ENCODE assay signal across 25 cellular contexts in genomic region chr20:43559588-43559987, GRCh38. TPM values are rescaled to one million over a fixed set of nuclear protein-coding genes. Genes with fewer than 3 reads are reported as not detected.
A peak's percentile ranks its signal among the peaks of the same experiment; 100 is the strongest.
DNase-seq lines count a peak whose midpoint lies in the region; FAIRE-seq and TF ChIP-seq lines count a peak whose summit lies in the region.
"Had no signal": no experiment of that assay in that cellular context is flagged by ENCODE, and none has a peak within 500 bp of the region (broad histone marks: within the 10 kb centered on the region; RNA-seq: fewer than 3 reads in every experiment).

No MANE protein-coding gene starts in this region.

- H3K36me3 Mint-ChIP-seq in endodermal cell (ENCODE audit: low read depth) = no peaks in the 10 kb centered on the region
- H3K36me3 Mint-ChIP-seq: stimulated activated naive B cell treated with anti-CD40 and anti-IgM and Interleukin-4, amounts not matched to agents 10 μg/mL and 1 μg/mL and 100 μg/mL, for 72 hours had no signal

- H3K27me3 ChIP-seq in Peyer's patch (no peaks in the 10 kb centered on the region), endodermal cell (ENCODE audit: control insufficient read depth, insufficient read depth, low read length, poor library complexity, severe bottlenecking) (no peaks in the 10 kb centered on the region), mucosa of stomach (ENCODE audit: control insufficient read depth, insufficient read depth, low read length) (no peaks in the 10 kb centered on the region), subcutaneous abdominal adipose tissue (ENCODE audit: control insufficient read depth in 5 of 5, insufficient read depth in 4 of 5, low read length in 5 of 5) (no peaks in the 10 kb centered on the region)
- H3K27me3 ChIP-seq: MG63, SJCRH30 had no signal

- no peak overlapping the region for H3K4me3 Mint-ChIP-seq in endodermal cell
- H3K4me3 Mint-ChIP-seq: stimulated activated naive B cell treated with anti-CD40 and anti-IgM and Interleukin-4, amounts not matched to agents 10 μg/mL and 1 μg/mL and 100 μg/mL, for 72 hours had no signal

- H3K27me3 Mint-ChIP-seq in endodermal cell (ENCODE audit: insufficient read depth) = no peaks in the 10 kb centered on the region

- H3K9me3 ChIP-seq in Peyer's patch (no peaks in the 10 kb centered on the region), endodermal cell (ENCODE audit: control insufficient read depth, low read length) (no peaks in the 10 kb centered on the region), mucosa of stomach (ENCODE audit: control insufficient read depth, low read length) (no peaks in the 10 kb centered on the region), subcutaneous abdominal adipose tissue (ENCODE audit: control insufficient read depth in 5 of 5, low read length in 5 of 5) (no peaks in the 10 kb centered on the region)
- H3K9me3 ChIP-seq: MG63, SJCRH30, thoracic aorta had no signal

- no peak for FAIRE-seq in RCC 7860 (lab: Jason Lieb, UNC)
- FAIRE-seq: colon, endometrium had no signal

- in situ Hi-C loops in G401 (cut with HindIII; ENCODE audit: low sequenced_read_pairs) = no loop called here

- WGBS in endodermal cell (ENCODE audit: insufficient coverage in 1 of 2, insufficient read length in 1 of 2), 2 experiments = 88 to 96% methylated on average over 4 of the region's 4 CpGs

- peaks cover 9% of the 10 kb centered on the region for H3K4me1 Mint-ChIP-seq in endodermal cell
- H3K4me1 Mint-ChIP-seq: stimulated activated naive B cell treated with anti-CD40 and anti-IgM and Interleukin-4, amounts not matched to agents 10 μg/mL and 1 μg/mL and 100 μg/mL, for 72 hours had no signal

- H3K27ac ChIP-seq in Peyer's patch (peak overlapping the region in 3 of 4 donors; percentile 78 to 94 (median 91)), endodermal cell (ENCODE audit: low read depth, low read length) (no peak overlapping the region), subcutaneous abdominal adipose tissue (ENCODE audit: low read depth, low read length) (peak overlapping the region; percentile 92)
- H3K27ac ChIP-seq: SJCRH30, thoracic aorta had no signal

- DNase-seq in Peyer's patch = no peak
- DNase-seq in endodermal cell = no peak
- DNase-seq in RCC 7860 (ENCODE audit: low spot score) = no peak
- DNase-seq in AG20443 (ENCODE audit: low spot score) = no peak
- DNase-seq in G401 (ENCODE audit: low spot score) = no peak
- DNase-seq: activated CD4-positive, CD25-positive, alpha-beta regulatory T cell treated with anti-CD3 and anti-CD28 coated beads, Interleukin-2, amount 50 U/mL, for 72 hours; activated gamma-delta T cell treated with Interleukin-2 at 50 U/mL for 16 hours; activated T-cell treated with anti-CD3 and anti-CD28 coated beads, Interleukin-2, amount 50 U/mL, for 1 hour; EL; islet precursor cell; KBM-7; MG63; NCI-H1436; nucleus accumbens; retina; SJCRH30; stimulated activated CD4-positive, alpha-beta T cell treated with anti-CD3 and anti-CD28 coated beads, Interleukin-12 subunit alpha, Interleukin-12 subunit beta, amount 100 ng/mL, for 4 hours; stimulated activated CD4-positive, alpha-beta T cell treated with anti-CD3 and anti-CD28 coated beads, Interleukin-4, amount 100 ng/mL, for 24 hours; stimulated activated naive B cell treated with anti-CD40 and anti-IgM and Interleukin-4, amounts not matched to agents 10 μg/mL and 1 μg/mL and 100 μg/mL, for 72 hours had no signal

- H3K4me1 ChIP-seq in Peyer's patch (peaks cover 0 to 14% (median 0%) of the 10 kb centered on the region in 4 donors), endodermal cell (ENCODE audit: control insufficient read depth, insufficient read depth, low read length) (peaks cover 2% of the 10 kb centered on the region), mucosa of stomach (ENCODE audit: control insufficient read depth, insufficient read depth, low read length) (peaks cover 26% of the 10 kb centered on the region), subcutaneous abdominal adipose tissue (ENCODE audit: control insufficient read depth in 5 of 5, insufficient read depth in 5 of 5, low read length in 5 of 5) (peaks cover 5 to 46% (median 41%) of the 10 kb centered on the region in 5 donors)
- H3K4me1 ChIP-seq: SJCRH30 had no signal

- TF ChIP-seq CTCF in Peyer's patch (IDR thresholded peaks at IDR 0.05) = no peak
- no peak for TF ChIP-seq CTCF in endodermal cell (conservative IDR thresholded peaks at IDR 0.05)

- H3K4me3 ChIP-seq in Peyer's patch (peak overlapping the region in 2 of 4 donors; percentile 48 to 49), endodermal cell (ENCODE audit: low read length) (no peak overlapping the region), mucosa of stomach (ENCODE audit: low read length) (peak overlapping the region; percentile 5), subcutaneous abdominal adipose tissue (ENCODE audit: low read depth in 1 of 5, low read length in 5 of 5) (peak overlapping the region in 4 of 5 donors; percentile 30 to 70 (median 40))
- H3K4me3 ChIP-seq: MG63, SJCRH30, thoracic aorta had no signal

- no peaks in the 10 kb centered on the region for H3K9me3 Mint-ChIP-seq in endodermal cell
- H3K9me3 Mint-ChIP-seq: stimulated activated naive B cell treated with anti-CD40 and anti-IgM and Interleukin-4, amounts not matched to agents 10 μg/mL and 1 μg/mL and 100 μg/mL, for 72 hours had no signal

- peaks cover 0 to under 1% (median 0%) of the 10 kb centered on the region in 3 donors for H3K36me3 ChIP-seq in Peyer's patch
- no peaks in the 10 kb centered on the region for H3K36me3 ChIP-seq in endodermal cell (ENCODE audit: control insufficient read depth, insufficient read depth, low read length)
- H3K36me3 ChIP-seq in mucosa of stomach (ENCODE audit: control insufficient read depth, insufficient read depth, low read length) = no peaks in the 10 kb centered on the region
- peaks cover 0 to 3% (median 2%) of the 10 kb centered on the region in 5 donors for H3K36me3 ChIP-seq in subcutaneous abdominal adipose tissue (ENCODE audit: control insufficient read depth in 5 of 5, insufficient read depth in 5 of 5, low read length in 5 of 5)
- H3K36me3 ChIP-seq: MG63, SJCRH30, thoracic aorta had no signal

- peak overlapping the region; percentile 32 for H3K27ac Mint-ChIP-seq in endodermal cell
- H3K27ac Mint-ChIP-seq: stimulated activated naive B cell treated with anti-CD40 and anti-IgM and Interleukin-4, amounts not matched to agents 10 μg/mL and 1 μg/mL and 100 μg/mL, for 72 hours had no signal

- TF ChIP-seq POLR2A in Peyer's patch (IDR thresholded peaks at IDR 0.05) = no peak

- H3K9ac ChIP-seq in endodermal cell (ENCODE audit: extremely low read depth, low read length, poor library complexity, severe bottlenecking) = no peak overlapping the region
- peak overlapping the region; percentile 79 for H3K9ac ChIP-seq in mucosa of stomach (ENCODE audit: low read length)
- H3K9ac ChIP-seq in subcutaneous abdominal adipose tissue (ENCODE audit: low read length in 5 of 5) = peak overlapping the region in 3 of 5 donors; percentile 21 to 68 (median 48)

RNA-seq across cellular contexts. Expression of gene SGK2, which starts 0.8 kb away (rescaled TPM):
- 100 to 1,000 TPM in 2 of 4 donors, 10 to 100 TPM in 2; 64.4 to 160 (median 115) TPM for total RNA-seq in Peyer's patch
- 1 to 10 TPM; 1.6 to 5.3 TPM for total RNA-seq in endodermal cell
- polyA plus RNA-seq in endodermal cell (2013, experiment 1 of 2) = 1.9 TPM
- 2.3 TPM for polyA plus RNA-seq in endodermal cell (2013, experiment 2 of 2)
- total RNA-seq in G401 (2014; rRNA removed; shearing (Covaris generic)) = 0.27 TPM in 1 of 2 replicates, not detected in the other
- total RNA-seq: lung microvascular endothelial cell had no signal

RNA-seq across cellular contexts. Expression of gene IFT52, which starts 31.1 kb away (rescaled TPM):
- total RNA-seq in Peyer's patch (10 to 100 TPM; 15.7 to 30.8 (median 17.0) TPM), endodermal cell (10 to 100 TPM; 41.4 to 58.3 TPM)
- 80.8 TPM for polyA plus RNA-seq in endodermal cell (2013, experiment 1 of 2)
- 83.5 TPM for polyA plus RNA-seq in endodermal cell (2013, experiment 2 of 2)
- total RNA-seq in G401 (2014; rRNA removed; shearing (Covaris generic)) = 66.6 and 72.5 TPM in 2 replicates

RNA-seq across cellular contexts. Expression of gene L3MBTL1, which starts 52.1 kb away (rescaled TPM):
- total RNA-seq in Peyer's patch = 10 to 100 TPM; 18.0 to 37.4 (median 31.2) TPM
- total RNA-seq in endodermal cell = 10 to 100 TPM; 38.4 to 57.6 TPM
- polyA plus RNA-seq in endodermal cell (2013, experiment 1 of 2) = 14.3 TPM
- 12.5 TPM for polyA plus RNA-seq in endodermal cell (2013, experiment 2 of 2)
- 3.0 and 17.9 TPM in 2 replicates for total RNA-seq in G401 (2014; rRNA removed; shearing (Covaris generic))

Comparison
In these comparisons a context has a peak if more than half of its experiments do, and no peak if none do; other contexts are left out.
1. RNA of gene SGK2, which starts 0.8 kb away (total RNA-seq): 64.4 to 160 TPM in Peyer's patch; 1.6 to 5.3 TPM in endodermal cell and 0.27 TPM in G401; every median in the first group is over 10 times any median in the second.